In genomic region chr11:33329705-33330329, GRCh38 we compare ENCODE assay signal across 8 cellular contexts. TPM values are rescaled to one million over a fixed set of nuclear protein-coding genes. Genes with fewer than 3 reads are reported as not detected.
A peak's percentile ranks its signal among the peaks of the same experiment; 100 is the strongest.
DNase-seq lines count a peak whose midpoint lies in the region; ATAC-seq and TF ChIP-seq lines count a peak whose summit lies in the region.

No MANE protein-coding gene starts in this region.

- H3K36me3 ChIP-seq in sigmoid colon = peaks cover 0 to 6% (median 0%) of the 10 kb centered on the region in 4 donors

- H3K9me3 Mint-ChIP-seq in activated naive CD8-positive, alpha-beta T cell treated with anti-CD3 and anti-CD28 coated beads, Interleukin-2, amount 50 U/mL, for 24 hours = no peaks in the 10 kb centered on the region

- TF ChIP-seq EP300 in sigmoid colon (IDR thresholded peaks at IDR 0.05) = no peak

- ATAC-seq in activated naive CD8-positive, alpha-beta T cell treated with anti-CD3 and anti-CD28 coated beads, Interleukin-2, amount 50 U/mL, for 24 hours = peak; percentile 66
- ATAC-seq in left cardiac atrium (peak; percentile 64 to 67), GM21423 (IDR thresholded peaks at IDR 0.05; ENCODE audit: unreplicated experiment) (no peak)

- no peaks in the 10 kb centered on the region for H3K27me3 Mint-ChIP-seq in activated naive CD8-positive, alpha-beta T cell treated with anti-CD3 and anti-CD28 coated beads, Interleukin-2, amount 50 U/mL, for 24 hours

- DNase-seq in AG08396 (ENCODE audit: low spot score) (peak; percentile 37), GM13977 (ENCODE audit: low spot score) (peak; percentile 34), HT1080 (ENCODE audit: low read depth) (peak; percentile 49), OCI-M1 (lab: John Stamatoyannopoulos, UW) (peak; percentile 85), left cardiac atrium (no peak), sigmoid colon (peak; percentile 71)
- peak; percentile 25 for DNase-seq in activated naive CD8-positive, alpha-beta T cell treated with anti-CD3 and anti-CD28 coated beads, Interleukin-2, amount 50 U/mL, for 24 hours

- H3K9me3 ChIP-seq in sigmoid colon = no peaks in the 10 kb centered on the region

- no peak overlapping the region for H3K4me3 ChIP-seq in sigmoid colon

- no peak overlapping the region for H3K27ac Mint-ChIP-seq in activated naive CD8-positive, alpha-beta T cell treated with anti-CD3 and anti-CD28 coated beads, Interleukin-2, amount 50 U/mL, for 24 hours

- H3K36me3 Mint-ChIP-seq in activated naive CD8-positive, alpha-beta T cell treated with anti-CD3 and anti-CD28 coated beads, Interleukin-2, amount 50 U/mL, for 24 hours (ENCODE audit: low read depth) = no peaks in the 10 kb centered on the region

- peaks cover 11% of the 10 kb centered on the region for H3K4me1 Mint-ChIP-seq in activated naive CD8-positive, alpha-beta T cell treated with anti-CD3 and anti-CD28 coated beads, Interleukin-2, amount 50 U/mL, for 24 hours

- no peak overlapping the region for H3K4me3 Mint-ChIP-seq in activated naive CD8-positive, alpha-beta T cell treated with anti-CD3 and anti-CD28 coated beads, Interleukin-2, amount 50 U/mL, for 24 hours

- no peak for TF ChIP-seq POLR2A in sigmoid colon (IDR thresholded peaks at IDR 0.05)

- no peaks in the 10 kb centered on the region for H3K27me3 ChIP-seq in sigmoid colon

- intact Hi-C loops in left cardiac atrium (cut with DNase I) (loop anchor here (2.0 to 5.0 kb wide), 3 partner anchors 73 to 163 kb away; partner anchors contain the start of gene HIPK3 (in 2 of the 2)), sigmoid colon (cut with DNase I) (loop anchor here (1.0 to 2.0 kb wide), 3 partner anchors 70 to 163 kb away; partner anchors contain the start of gene HIPK3)

- in situ Hi-C loops in GM13977 (cut with MboI; ENCODE audit: low pct_unique_long_range_greater_than_20kb, low sequenced_read_pairs, unreplicated experiment) = loop anchor here (10.0 to 25.0 kb wide), 2 partner anchors 165 to 368 kb away; partner anchors contain the start of gene CSTF3

- no peak overlapping the region for H3K27ac ChIP-seq in sigmoid colon

- 5 to 31% methylated on average over 4 of the region's 4 CpGs for WGBS in sigmoid colon, 2 donors

- TF ChIP-seq CTCF in GM13977 (IDR thresholded peaks at IDR 0.05; ENCODE audit: extremely low read depth, insufficient read depth, missing control alignments) (peak; percentile 62), sigmoid colon (IDR thresholded peaks at IDR 0.05) (peak; percentile 32 to 57 (median 53))

- H3K4me1 ChIP-seq in sigmoid colon = peaks cover 0 to 57% (median 46%) of the 10 kb centered on the region in 4 donors

RNA-seq across cellular contexts. Expression of gene KIAA1549L, which starts 46.1 kb away (rescaled TPM):
- 45.2 and 60.7 TPM in 2 replicates for total RNA-seq in HT1080 (2014; rRNA removed; shearing (Covaris generic))
- polyA plus RNA-seq in HT1080 (2015; cell fraction: cytosol; rRNA removed) = 32.1 and 43.0 TPM in 2 replicates
- polyA plus RNA-seq in HT1080 (2015; cell fraction: nucleus; rRNA removed) = 41.9 and 53.9 TPM in 2 replicates
- under 1 TPM; 0.06 to 0.97 TPM for total RNA-seq in left cardiac atrium
- 1 to 10 TPM in 2 of 4 donors, under 1 TPM in 2; 0.33 to 1.8 (median 1.2) TPM for total RNA-seq in sigmoid colon
- under 1 TPM in 1 of 3 donors, not detected in 2; 0.29 TPM for polyA plus RNA-seq in sigmoid colon

Comparison
In these comparisons a context has a peak if more than half of its experiments do, and no peak if none do; other contexts are left out.
1. RNA of gene KIAA1549L, which starts 46.1 kb away (total RNA-seq): 45.2 to 60.7 TPM in HT1080; 0.33 to 1.8 TPM in sigmoid colon and 0.06 to 0.97 TPM in left cardiac atrium; every median in the first group is over 10 times any median in the second.